ENCODE assay signal across 7 cellular contexts in genomic region chr7:93921607-93922446, GRCh38. TPM values are rescaled to one million over a fixed set of nuclear protein-coding genes. Genes with fewer than 3 reads are reported as not detected.
DNase-seq lines count a peak whose midpoint lies in the region; ATAC-seq and TF ChIP-seq lines count a peak whose summit lies in the region.

Gene GNG11 (plus strand): TSS chr7:93921735. CDS start chr7:93922138, 403 bp downstream.

- H3K4me1 ChIP-seq in H9 (ENCODE audit: insufficient read depth, low read length) (no peaks in the 10 kb centered on the region), neural progenitor cell (peaks cover 19% of the 10 kb centered on the region), upper lobe of right lung (no peaks in the 10 kb centered on the region)

- H3T11ph ChIP-seq in H9 (ENCODE audit: low read length) = no peak within 1 kb of the TSS

- H3K9ac ChIP-seq in H9 (ENCODE audit: extremely low read depth, insufficient read length, low read length) = peak within 1 kb of the TSS; percentile 20
- no peak within 1 kb of the TSS for H3K9ac ChIP-seq in neural progenitor cell

- H4K91ac ChIP-seq in H9 (ENCODE audit: insufficient read length, low read depth, low read length) = no peak within 1 kb of the TSS

- H3K14ac ChIP-seq in H9 (ENCODE audit: insufficient read depth, low read length) = peak within 1 kb of the TSS; percentile 87

- no peak within 1 kb of the TSS for H2BK12ac ChIP-seq in H9 (ENCODE audit: insufficient read length, low read depth, low read length)

- H2AFZ ChIP-seq in H9 (ENCODE audit: low read length) (peak within 1 kb of the TSS; percentile 61), neural progenitor cell (replicated peaks) (peak within 1 kb of the TSS; percentile 94)

- H4K5ac ChIP-seq in H9 (ENCODE audit: insufficient read length, low read depth, low read length) = no peak within 1 kb of the TSS

- peaks cover 7% of the 10 kb centered on the region for H3K23me2 ChIP-seq in H9 (ENCODE audit: insufficient read length, low read depth, low read length, poor library complexity, severe bottlenecking)

- no peaks in the 10 kb centered on the region for H3K27me3 ChIP-seq in H9 (ENCODE audit: insufficient read depth, low read length)
- H3K27me3 ChIP-seq in neural progenitor cell = peaks cover 7% of the 10 kb centered on the region
- no peaks in the 10 kb centered on the region for H3K27me3 ChIP-seq in upper lobe of right lung

- peak within 1 kb of the TSS; percentile 51 for H3K4me3 ChIP-seq in neural progenitor cell
- H3K4me3 ChIP-seq in upper lobe of right lung = peak within 1 kb of the TSS; percentile 62

- intact Hi-C loops in upper lobe of right lung (cut with DNase I) = no loop called here

- no CpG with 5 or more reads among the region's 38 CpGs for WGBS in H9 (ENCODE audit: extremely low coverage, insufficient read length, low lambda C conversion rate)

- H3K23ac ChIP-seq in H9 (ENCODE audit: insufficient read length, low read depth, low read length) = no peak within 1 kb of the TSS

- H3K4me1 Mint-ChIP-seq in H9 (peaks cover 15 to 19% of the 10 kb centered on the region in 2 experiments), neural progenitor cell (peaks cover 29% of the 10 kb centered on the region)
- peaks cover 10% of the 10 kb centered on the region for H3K4me1 Mint-ChIP-seq in activated naive CD4-positive, alpha-beta T cell treated with anti-CD3 and anti-CD28 coated beads, Interleukin-2, amount 50 U/mL, for 24 hours

- H4K20me1 ChIP-seq in H9 (ENCODE audit: control insufficient read depth, insufficient read depth, insufficient read length) (no peaks in the 10 kb centered on the region), neural progenitor cell (ENCODE audit: low read depth) (no peaks in the 10 kb centered on the region)

- H3K27ac Mint-ChIP-seq in H9 (peak within 1 kb of the TSS in 1 of 3 experiments; percentile 59; a peak in 1 of 7 replicates), neural progenitor cell (peak within 1 kb of the TSS; percentile 99)
- no peak within 1 kb of the TSS for H3K27ac Mint-ChIP-seq in activated naive CD4-positive, alpha-beta T cell treated with anti-CD3 and anti-CD28 coated beads, Interleukin-2, amount 50 U/mL, for 24 hours

- H2BK120ac ChIP-seq in H9 (ENCODE audit: low read depth, low read length, poor library complexity, severe bottlenecking) = no peak within 1 kb of the TSS

- H3K4me3 Mint-ChIP-seq in H9 = peak within 1 kb of the TSS; percentile 63 to 77
- peak within 1 kb of the TSS; percentile 54 for H3K4me3 Mint-ChIP-seq in activated naive CD4-positive, alpha-beta T cell treated with anti-CD3 and anti-CD28 coated beads, Interleukin-2, amount 50 U/mL, for 24 hours
- H3K4me3 Mint-ChIP-seq in neural progenitor cell = peak within 1 kb of the TSS; percentile 92

- H3K79me1 ChIP-seq in H9 (ENCODE audit: insufficient read depth, low read depth, low read length, poor library complexity, severe bottlenecking) = no peaks in the 10 kb centered on the region

- ATAC-seq in GM18502 (IDR thresholded peaks at IDR 0.05; ENCODE audit: poor library complexity, unreplicated experiment) (peak; percentile 98), upper lobe of right lung (peak; percentile 89)

- no peak within 1 kb of the TSS for H2BK5ac ChIP-seq in H9 (ENCODE audit: insufficient read length, low read length)

- H3K9me3 Mint-ChIP-seq in H9 = no peaks in the 10 kb centered on the region
- H3K9me3 Mint-ChIP-seq in activated naive CD4-positive, alpha-beta T cell treated with anti-CD3 and anti-CD28 coated beads, Interleukin-2, amount 50 U/mL, for 24 hours = no peaks in the 10 kb centered on the region
- no peaks in the 10 kb centered on the region for H3K9me3 Mint-ChIP-seq in neural progenitor cell

- no peak within 1 kb of the TSS for H2BK20ac ChIP-seq in H9 (ENCODE audit: low read depth, low read length, poor library complexity, severe bottlenecking)

- no peak within 1 kb of the TSS for H2BK15ac ChIP-seq in H9 (ENCODE audit: low read depth, low read length)

- H3K27ac ChIP-seq in H9 (ENCODE audit: insufficient read length, low read depth, low read length) = no peak within 1 kb of the TSS
- H3K27ac ChIP-seq in neural progenitor cell = no peak within 1 kb of the TSS
- H3K27ac ChIP-seq in upper lobe of right lung = peak within 1 kb of the TSS; percentile 87

- H3K56ac ChIP-seq in H9 (ENCODE audit: insufficient read length, low read depth, low read length) = no peak within 1 kb of the TSS

- H3K4ac ChIP-seq in H9 (ENCODE audit: low read depth, low read length) = no peak within 1 kb of the TSS

- H4K8ac ChIP-seq in H9 (replicated peaks; ENCODE audit: insufficient read length, low read depth, low read length) = no peak within 1 kb of the TSS

- peak; percentile 52 for DNase-seq in H9
- peak; percentile 17 for DNase-seq in NCI-H1105 (lab: John Stamatoyannopoulos, UW)
- peak; percentile 76 for DNase-seq in glomerular visceral epithelial cell (ENCODE audit: extremely low spot score)
- DNase-seq in neural progenitor cell (ENCODE audit: low spot score) = peak; percentile 78
- DNase-seq in upper lobe of right lung = peak; percentile 79

- H3K79me2 ChIP-seq in H9 (ENCODE audit: insufficient read depth, low read length) = no peaks in the 10 kb centered on the region
- H3K79me2 ChIP-seq in neural progenitor cell (ENCODE audit: low read depth) = no peaks in the 10 kb centered on the region

- H3K18ac ChIP-seq in H9 (ENCODE audit: insufficient read length, low read depth, low read length) = peak within 1 kb of the TSS; percentile 68

- H3K4me2 ChIP-seq in H9 (ENCODE audit: insufficient read depth, insufficient read length, low read length) (peak within 1 kb of the TSS; percentile 50), neural progenitor cell (peak within 1 kb of the TSS; percentile 76)

- no peaks in the 10 kb centered on the region for H3K9me3 ChIP-seq in H9 (ENCODE audit: control insufficient read depth, low read depth, low read length)
- H3K9me3 ChIP-seq in neural progenitor cell (ENCODE audit: low read depth) = no peaks in the 10 kb centered on the region
- H3K9me3 ChIP-seq in upper lobe of right lung = no peaks in the 10 kb centered on the region

- H3F3A ChIP-seq in neural progenitor cell (ENCODE audit: low read depth) = peaks cover 10% of the 10 kb centered on the region

- TF ChIP-seq CTCF in H9 (conservative IDR thresholded peaks at IDR 0.05) (no peak), neural progenitor cell (IDR thresholded peaks at IDR 0.05) (no peak), upper lobe of right lung (IDR thresholded peaks at IDR 0.05) (no peak)

- no peak within 1 kb of the TSS for H2AK5ac ChIP-seq in H9 (ENCODE audit: insufficient read length, low read length)

- H3K36me3 ChIP-seq in neural progenitor cell (no peaks in the 10 kb centered on the region), upper lobe of right lung (no peaks in the 10 kb centered on the region)

- H3K36me3 Mint-ChIP-seq in H9 (ENCODE audit: insufficient read depth in 1 of 3, low read depth in 3 of 3) (no peaks in the 10 kb centered on the region), neural progenitor cell (peaks cover 15% of the 10 kb centered on the region)
- H3K36me3 Mint-ChIP-seq in activated naive CD4-positive, alpha-beta T cell treated with anti-CD3 and anti-CD28 coated beads, Interleukin-2, amount 50 U/mL, for 24 hours = no peaks in the 10 kb centered on the region

- H3K27me3 Mint-ChIP-seq in H9 (ENCODE audit: low read depth) (peaks cover 3% of the 10 kb centered on the region), neural progenitor cell (ENCODE audit: insufficient read depth, low read depth) (peaks cover 2% of the 10 kb centered on the region)
- H3K27me3 Mint-ChIP-seq in activated naive CD4-positive, alpha-beta T cell treated with anti-CD3 and anti-CD28 coated beads, Interleukin-2, amount 50 U/mL, for 24 hours = peaks cover 27% of the 10 kb centered on the region

RNA-seq across cellular contexts. Expression of gene GNG11, which starts in this region (rescaled TPM):
- 0.64 and 0.68 TPM in 2 replicates for total RNA-seq in H9 (2021)
- 0.56 and 0.86 TPM in 2 replicates for total RNA-seq in neural progenitor cell (ENCODE audit: low replicate concordance)
- 22.6 TPM for total RNA-seq in upper lobe of right lung

Comparison
In these comparisons a context has a peak if more than half of its experiments do, and no peak if none do; other contexts are left out.
1. RNA of gene GNG11 (total RNA-seq): 22.6 TPM in upper lobe of right lung (single experiment); 0.56 to 0.86 TPM in neural progenitor cell and 0.64 to 0.68 TPM in H9; every median in the first group is over 10 times any median in the second.
2. Peak in DNase-seq, H3K9ac ChIP-seq and H3K4me2 ChIP-seq in H9; RNA of the gene not detected or under 1 TPM.
3. Peak in DNase-seq, H3K4me3 ChIP-seq and H3K4me2 ChIP-seq in neural progenitor cell; RNA of the gene not detected or under 1 TPM.
4. DNase-seq: peak in every context shown above with its lines; median percentile 79 in upper lobe of right lung; 78 in neural progenitor cell; 76 in glomerular visceral epithelial cell; 52 in H9; 17 in NCI-H1105.
5. Peak in every context shown above with its lines, with median percentiles within 50 percentile points of each other: H3K4me3 Mint-ChIP-seq.